In the genomic region with DNA sequence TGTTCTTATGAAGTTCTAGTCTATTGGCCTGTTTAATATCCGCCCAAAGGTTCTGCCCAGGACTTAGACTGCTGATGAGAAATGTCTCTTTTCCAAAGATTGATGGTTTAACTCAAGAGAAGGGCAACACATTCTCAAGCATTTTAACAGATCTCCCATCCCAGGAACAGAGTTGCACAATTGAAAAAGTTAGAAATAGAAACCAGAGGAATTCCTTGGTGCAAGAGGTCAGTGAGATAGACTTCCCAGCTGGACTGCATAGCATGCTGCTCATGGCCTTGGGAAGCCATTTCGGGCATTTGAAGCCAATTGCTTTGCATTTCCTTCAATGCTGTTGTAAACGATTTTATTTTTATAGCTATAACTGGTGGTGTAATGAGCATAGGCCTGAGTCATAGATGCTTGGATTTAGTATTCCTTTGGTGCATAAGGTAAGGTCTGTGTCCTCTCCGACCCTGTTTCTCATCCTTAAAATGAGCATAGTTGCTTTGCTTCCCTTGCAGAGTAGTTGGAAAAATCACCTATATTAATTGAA, we compare ENCODE assay signal across 39 cellular contexts.
DNase-seq lines count a peak whose midpoint lies in the region; ATAC-seq, FAIRE-seq and TF ChIP-seq lines count a peak whose summit lies in the region.
"Had no signal": no experiment of that assay in that cellular context is flagged by ENCODE, and none has a peak within 500 bp of the region (broad histone marks: within the 10 kb centered on the region; RNA-seq: fewer than 3 reads in every experiment).

No MANE protein-coding gene starts in this region.

- TF ChIP-seq CTCF in astrocyte (IDR thresholded peaks at IDR 0.05; ENCODE audit: insufficient read depth, low read depth, low read length) (no peak), heart right ventricle (IDR thresholded peaks at IDR 0.05) (no peak)

- no peak overlapping the region for H3K27ac Mint-ChIP-seq in astrocyte (ENCODE audit: unreplicated experiment)
- no peak overlapping the region for H3K27ac Mint-ChIP-seq in T-helper 2 cell treated with Interferon-gamma antibody and Interleukin-4, amounts not matched to agents 5 μg/mL and 100 μg/mL, for 36 hours
- H3K27ac Mint-ChIP-seq: activated CD4-positive, alpha-beta memory T cell treated with anti-CD3 and anti-CD28 coated beads for 36 hours; activated T-helper 1 cell treated with anti-CD3 and anti-CD28 coated beads, Interleukin-12 subunit alpha, Interleukin-12 subunit beta, Interleukin-2, Interleukin-4 antibody, amounts not matched to agents 30 ng/mL and 10 ng/mL and 1 ng/mL, durations not matched to agents 14 hours and 24 hours and 36 hours; CD8-positive, alpha-beta memory T cell; effector memory CD8-positive, alpha-beta T cell; immature natural killer cell; mesothelial cell of epicardium; naive thymus-derived CD4-positive, alpha-beta T cell; type B pancreatic cell had no signal

- peaks cover 15% of the 10 kb centered on the region for H3K4me1 Mint-ChIP-seq in astrocyte (ENCODE audit: low read depth, unreplicated experiment)
- H3K4me1 Mint-ChIP-seq in T-helper 2 cell treated with Interferon-gamma antibody and Interleukin-4, amounts not matched to agents 5 μg/mL and 100 μg/mL, for 36 hours (ENCODE audit: low read depth): no peaks in the 10 kb centered on the region
- H3K4me1 Mint-ChIP-seq: CD8-positive, alpha-beta memory T cell; immature natural killer cell; mesothelial cell of epicardium; naive thymus-derived CD4-positive, alpha-beta T cell had no signal

- H3K36me3 ChIP-seq in astrocyte (ENCODE audit: insufficient read depth, low read length) (no peaks in the 10 kb centered on the region), heart right ventricle (no peaks in the 10 kb centered on the region)
- H3K36me3 ChIP-seq: gastroesophageal sphincter, left lung, neutrophil, right lobe of liver had no signal

- no peaks in the 10 kb centered on the region for H3K27me3 Mint-ChIP-seq in astrocyte (ENCODE audit: low read depth, unreplicated experiment)
- H3K27me3 Mint-ChIP-seq in T-helper 2 cell treated with Interferon-gamma antibody and Interleukin-4, amounts not matched to agents 5 μg/mL and 100 μg/mL, for 36 hours (ENCODE audit: low read depth): no peaks in the 10 kb centered on the region
- H3K27me3 Mint-ChIP-seq: activated CD4-positive, alpha-beta memory T cell treated with anti-CD3 and anti-CD28 coated beads for 36 hours; effector memory CD8-positive, alpha-beta T cell; type B pancreatic cell had no signal

- H3K4me2 ChIP-seq in astrocyte (ENCODE audit: low read length): no peak overlapping the region

- 66 to 84% methylated on average over 4 of the region's 4 CpGs for WGBS in heart right ventricle, 2 donors

- H3K27ac ChIP-seq in astrocyte (ENCODE audit: low read depth, low read length) (no peak overlapping the region), heart right ventricle (peak overlapping the region in 1 of 10 donors; percentile 8)
- H3K27ac ChIP-seq: left lung, neutrophil, right lobe of liver had no signal

- H3K9me3 Mint-ChIP-seq in astrocyte (ENCODE audit: unreplicated experiment): peaks cover 2% of the 10 kb centered on the region
- H3K9me3 Mint-ChIP-seq in T-helper 2 cell treated with Interferon-gamma antibody and Interleukin-4, amounts not matched to agents 5 μg/mL and 100 μg/mL, for 36 hours: peaks cover 6% of the 10 kb centered on the region

- ATAC-seq in heart right ventricle: peak in 6 of 8 donors; percentile 30 to 71 (median 58)
- ATAC-seq: effector memory CD8-positive, alpha-beta T cell; gastroesophageal sphincter; GM12878; left lung; naive thymus-derived CD4-positive, alpha-beta T cell had no signal

- no peak for FAIRE-seq in astrocyte (lab: Jason Lieb, UNC)
- FAIRE-seq: GM12878, H1 had no signal

- H3K27me3 ChIP-seq in astrocyte (ENCODE audit: insufficient read depth, low read length) (no peaks in the 10 kb centered on the region), heart right ventricle (no peaks in the 10 kb centered on the region)
- H3K27me3 ChIP-seq: gastroesophageal sphincter, left lung, neutrophil, right lobe of liver had no signal

- no peak overlapping the region for H3K4me3 Mint-ChIP-seq in astrocyte (ENCODE audit: unreplicated experiment)
- no peak overlapping the region for H3K4me3 Mint-ChIP-seq in T-helper 2 cell treated with Interferon-gamma antibody and Interleukin-4, amounts not matched to agents 5 μg/mL and 100 μg/mL, for 36 hours
- H3K4me3 Mint-ChIP-seq: activated CD4-positive, alpha-beta memory T cell treated with anti-CD3 and anti-CD28 coated beads for 36 hours; activated T-helper 1 cell treated with anti-CD3 and anti-CD28 coated beads, Interleukin-12 subunit alpha, Interleukin-12 subunit beta, Interleukin-2, Interleukin-4 antibody, amounts not matched to agents 30 ng/mL and 10 ng/mL and 1 ng/mL, durations not matched to agents 14 hours and 24 hours and 36 hours; CD8-positive, alpha-beta memory T cell; effector memory CD8-positive, alpha-beta T cell; immature natural killer cell; mesothelial cell of epicardium; naive thymus-derived CD4-positive, alpha-beta T cell; type B pancreatic cell had no signal

- H3K9ac ChIP-seq in astrocyte (ENCODE audit: low read length): no peak overlapping the region

- no peaks in the 10 kb centered on the region for H3K79me2 ChIP-seq in astrocyte (ENCODE audit: insufficient read depth, low read length)

- peak; percentile 12 for DNase-seq in EL
- peak; percentile 18 for DNase-seq in astrocyte (ENCODE audit: low read depth)
- no peak for DNase-seq in heart right ventricle
- peak; percentile 45 for DNase-seq in renal cortical epithelial cell (ENCODE audit: low read depth)
- no peak for DNase-seq in COLO668 (lab: John Stamatoyannopoulos, UW; ENCODE audit: unreplicated experiment)
- DNase-seq in SIG-M5 (lab: John Stamatoyannopoulos, UW): no peak
- no peak for DNase-seq in T-helper 2 cell treated with Interferon-gamma antibody and Interleukin-4, amounts not matched to agents 5 μg/mL and 100 μg/mL, for 36 hours (ENCODE audit: low spot score)
- DNase-seq in NCI-H2196 (lab: John Stamatoyannopoulos, UW; ENCODE audit: unreplicated experiment): no peak
- DNase-seq: ACHN; activated CD4-positive, alpha-beta memory T cell treated with anti-CD3 and anti-CD28 coated beads for 36 hours; activated CD4-positive, alpha-beta T cell treated with anti-CD3 and anti-CD28 coated beads for 1 hour; activated CD8-positive, alpha-beta memory T cell treated with anti-CD3 and anti-CD28 coated beads, Interleukin-2, amount 50 U/mL, for 48 hours; activated naive CD4-positive, alpha-beta T cell treated with anti-CD3 and anti-CD28 coated beads, Interleukin-2, amount 50 U/mL, for 16 hours; amygdala; CD8-positive, alpha-beta memory T cell; DMS 273 treated with DMSO at 0.1 percent for 48 hours; effector memory CD8-positive, alpha-beta T cell; erythroblast; immature natural killer cell; left lung; MV-4-11; naive thymus-derived CD4-positive, alpha-beta T cell; NCI-H1436 treated with DMSO at 0.1 percent for 48 hours; NCI-H2081 treated with DMSO at 0.1 percent for 48 hours; NCI-H345; NCI-H69; posterior cingulate gyrus; right lobe of liver; SHP77 treated with DMSO at 0.1 percent for 48 hours; stimulated activated CD4-positive, alpha-beta T cell treated with anti-CD3 and anti-CD28 coated beads, Interleukin-15, amount 100 ng/mL, for 24 hours; stimulated activated CD4-positive, alpha-beta T cell treated with anti-CD3 and anti-CD28 coated beads, Interleukin-4, amount 100 ng/mL, for 4 hours had no signal

- no peaks in the 10 kb centered on the region for H3K4me1 ChIP-seq in astrocyte (ENCODE audit: insufficient read depth, low read length)
- H3K4me1 ChIP-seq in heart right ventricle: peaks cover 0 to 58% (median 14%) of the 10 kb centered on the region in 9 donors
- H3K4me1 ChIP-seq: gastroesophageal sphincter, right lobe of liver had no signal

- no peaks in the 10 kb centered on the region for H3K36me3 Mint-ChIP-seq in astrocyte (ENCODE audit: low read depth, unreplicated experiment)
- no peaks in the 10 kb centered on the region for H3K36me3 Mint-ChIP-seq in T-helper 2 cell treated with Interferon-gamma antibody and Interleukin-4, amounts not matched to agents 5 μg/mL and 100 μg/mL, for 36 hours (ENCODE audit: low read depth)
- H3K36me3 Mint-ChIP-seq: activated CD4-positive, alpha-beta memory T cell treated with anti-CD3 and anti-CD28 coated beads for 36 hours; CD8-positive, alpha-beta memory T cell; immature natural killer cell; mesothelial cell of epicardium; naive thymus-derived CD4-positive, alpha-beta T cell; type B pancreatic cell had no signal

- intact Hi-C loops in heart right ventricle (cut with DNase I): loop anchor here in 2 of 10 donors (10.0 kb wide), 1 partner anchor 291 kb away; the partner anchor contains the start of gene JAG1 (in 2 of the 2)

- H3K4me3 ChIP-seq in astrocyte (ENCODE audit: insufficient read depth, low read depth, low read length) (no peak overlapping the region), heart right ventricle (no peak overlapping the region)
- H3K4me3 ChIP-seq: coronary artery, gastroesophageal sphincter, GM12878, left lung, right lobe of liver had no signal

- H4K20me1 ChIP-seq in astrocyte (ENCODE audit: insufficient read depth, low read length): no peaks in the 10 kb centered on the region

- H3K9me3 ChIP-seq in astrocyte (ENCODE audit: insufficient read depth, low read depth, low read length): no peaks in the 10 kb centered on the region
- H3K9me3 ChIP-seq in heart right ventricle: no peaks in the 10 kb centered on the region
- H3K9me3 ChIP-seq: left lung, neutrophil, right lobe of liver had no signal

- no peak overlapping the region for H2AFZ ChIP-seq in astrocyte (ENCODE audit: low read depth, low read length)

Comparison
In these comparisons a context has a peak if more than half of its experiments do, and no peak if none do; other contexts are left out.
1. DNase-seq: peak in EL (single experiment), astrocyte (single experiment) and renal cortical epithelial cell (single experiment); none in heart right ventricle (0 of 2), COLO668 (single experiment), SIG-M5 (single experiment), T-helper 2 cell treated with Interferon-gamma antibody and Interleukin-4, amounts not matched to agents 5 μg/mL and 100 μg/mL, for 36 hours (single experiment) and NCI-H2196 (single experiment).